8 cellular contexts compared by ENCODE assay signal in the genomic region with DNA sequence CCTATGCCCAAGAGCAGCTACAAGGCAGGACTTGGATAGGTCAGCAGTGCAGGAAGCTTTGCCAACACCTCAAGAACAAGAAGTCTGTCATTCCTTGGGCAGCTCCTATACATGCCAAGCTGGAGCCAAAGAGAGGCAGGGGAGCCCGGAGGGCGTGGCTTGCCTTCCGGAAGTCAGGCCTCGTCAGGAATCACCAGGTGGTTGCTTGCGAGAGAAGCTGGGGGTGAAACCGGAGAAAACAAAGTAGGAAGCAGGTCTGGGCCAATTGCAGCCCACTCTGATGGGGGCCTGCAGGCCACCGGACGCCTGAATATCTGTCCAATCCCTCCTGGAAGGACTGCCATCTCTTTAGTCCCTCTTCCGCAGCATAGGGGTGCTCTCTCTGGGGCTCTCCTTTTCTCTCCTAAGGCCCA. TPM values are rescaled to one million over a fixed set of nuclear protein-coding genes. Genes with fewer than 3 reads are reported as not detected.
DNase-seq lines count a peak whose midpoint lies in the region; ATAC-seq and TF ChIP-seq lines count a peak whose summit lies in the region.

No MANE protein-coding gene starts in this region.

- H3K27ac ChIP-seq in mesodermal cell (ENCODE audit: low read depth, low read length, severe bottlenecking) = peak overlapping the region; percentile 93
- peak overlapping the region in 1 of 2 donors; percentile 83 for H3K27ac ChIP-seq in aorta (ENCODE audit: low read depth in 1 of 2, low read length in 2 of 2)

- peak; percentile 11 for DNase-seq in activated naive CD4-positive, alpha-beta T cell treated with anti-CD3 and anti-CD28 coated beads for 36 hours
- DNase-seq in activated naive CD4-positive, alpha-beta T cell (lab: John Stamatoyannopoulos, UW) = no peak
- DNase-seq in NCI-H774 (lab: John Stamatoyannopoulos, UW) = peak; percentile 22
- DNase-seq in choroid plexus epithelial cell (ENCODE audit: low read depth) = peak; percentile 28
- DNase-seq in aorta = peak; percentile 51 to 75
- DNase-seq in superior temporal gyrus (ENCODE audit: extremely low spot score) = no peak
- DNase-seq in effector CD4-positive, alpha-beta T cell = no peak

- H3K9me3 Mint-ChIP-seq in activated naive CD4-positive, alpha-beta T cell treated with anti-CD3 and anti-CD28 coated beads for 36 hours = no peaks in the 10 kb centered on the region

- no peaks in the 10 kb centered on the region for H3K9me3 ChIP-seq in mesodermal cell (ENCODE audit: control insufficient read depth, low read length)
- H3K9me3 ChIP-seq in aorta (ENCODE audit: control insufficient read depth, low read length) = no peaks in the 10 kb centered on the region

- peak overlapping the region; percentile 80 for H3K27ac Mint-ChIP-seq in activated naive CD4-positive, alpha-beta T cell treated with anti-CD3 and anti-CD28 coated beads for 36 hours

- H3K4me1 Mint-ChIP-seq in activated naive CD4-positive, alpha-beta T cell treated with anti-CD3 and anti-CD28 coated beads for 36 hours (ENCODE audit: low read depth) = peaks cover 12% of the 10 kb centered on the region

- peak overlapping the region; percentile 86 for H3K4me3 Mint-ChIP-seq in activated naive CD4-positive, alpha-beta T cell treated with anti-CD3 and anti-CD28 coated beads for 36 hours

- CTCF ChIA-PET in activated naive CD4-positive, alpha-beta T cell treated with anti-CD3 and anti-CD28 coated beads for 36 hours (lab: Charles Lee) = interaction anchor here (0.9 to 2.2 kb wide), 6 partner anchors 26 to 117 kb away, joined by 3 to 8 read pairs (median 5); a partner anchor contains a TSS

- peaks cover 5% of the 10 kb centered on the region for H3K4me1 ChIP-seq in mesodermal cell (ENCODE audit: control insufficient read depth, insufficient read depth, low read length, poor library complexity, severe bottlenecking)
- H3K4me1 ChIP-seq in aorta (ENCODE audit: control insufficient read depth in 1 of 2, insufficient read depth in 2 of 2, low read length in 2 of 2) = no peaks in the 10 kb centered on the region

- H3K27me3 ChIP-seq in aorta (ENCODE audit: control insufficient read depth in 1 of 2, insufficient read depth in 2 of 2, low read length in 1 of 2) = no peaks in the 10 kb centered on the region

- 91 to 95% methylated on average over 8 to 9 of the region's 9 CpGs for WGBS in mesodermal cell (ENCODE audit: insufficient coverage in 2 of 2), 2 experiments
- 39 to 50% methylated on average over 8 to 9 of the region's 9 CpGs for WGBS in aorta, 2 donors

- peaks cover 16% of the 10 kb centered on the region for H3K36me3 ChIP-seq in mesodermal cell (ENCODE audit: control insufficient read depth, insufficient read depth, low read length)
- no peaks in the 10 kb centered on the region for H3K36me3 ChIP-seq in aorta (ENCODE audit: control insufficient read depth in 1 of 2, insufficient read depth in 2 of 2, low read length in 1 of 2)

- no peaks in the 10 kb centered on the region for H3K27me3 Mint-ChIP-seq in activated naive CD4-positive, alpha-beta T cell treated with anti-CD3 and anti-CD28 coated beads for 36 hours (ENCODE audit: low read depth)

- H3K36me3 Mint-ChIP-seq in activated naive CD4-positive, alpha-beta T cell treated with anti-CD3 and anti-CD28 coated beads for 36 hours (ENCODE audit: low read depth) = peaks cover 4% of the 10 kb centered on the region

- ATAC-seq in aorta (ENCODE audit: low FRiP score) = peak; percentile 3

- intact Hi-C loops in activated naive CD4-positive, alpha-beta T cell treated with anti-CD3 and anti-CD28 coated beads for 36 hours (cut with micrococcal nuclease) = loop anchor here (1.0 kb wide), 2 partner anchors 48 to 105 kb away; a partner anchor contains a TSS
- intact Hi-C loops in aorta (cut with DNase I) = loop anchor here (2.0 kb wide), 1 partner anchor 48 kb away; a partner anchor contains a TSS

- H3K4me3 ChIP-seq in choroid plexus epithelial cell (ENCODE audit: low read depth, low read length) = peak overlapping the region; percentile 46
- no peak overlapping the region for H3K4me3 ChIP-seq in mesodermal cell (ENCODE audit: extremely low read depth, insufficient read depth, low read length, poor library complexity, severe bottlenecking)
- H3K4me3 ChIP-seq in aorta (ENCODE audit: low read length in 2 of 2) = no peak overlapping the region

- no peak for TF ChIP-seq CTCF in choroid plexus epithelial cell (conservative IDR thresholded peaks at IDR 0.05; ENCODE audit: low read depth, low read length)

RNA-seq across cellular contexts. Expression of a gene that starts 0.8 kb away (rescaled TPM):
- total RNA-seq in activated naive CD4-positive, alpha-beta T cell treated with anti-CD3 and anti-CD28 coated beads for 36 hours = 1 to 10 TPM; 8.4 to 9.7 TPM
- 6.8 TPM for polyA plus RNA-seq in mesodermal cell (2013, experiment 1 of 2)
- polyA plus RNA-seq in mesodermal cell (2013, experiment 2 of 2) = 6.4 TPM
- 10 to 100 TPM; 14.4 to 18.9 TPM for total RNA-seq in aorta
- polyA plus RNA-seq in aorta = 1 to 10 TPM; 5.9 to 8.0 TPM

RNA-seq across cellular contexts. Expression of a gene that starts 48.1 kb away (rescaled TPM):
- 10 to 100 TPM; 31.9 to 35.7 TPM for total RNA-seq in activated naive CD4-positive, alpha-beta T cell treated with anti-CD3 and anti-CD28 coated beads for 36 hours
- polyA plus RNA-seq in mesodermal cell (2013, experiment 1 of 2) = 24.2 TPM
- polyA plus RNA-seq in mesodermal cell (2013, experiment 2 of 2) = 25.2 TPM
- 10 to 100 TPM; 70.0 to 81.4 TPM for total RNA-seq in aorta
- polyA plus RNA-seq in aorta = 10 to 100 TPM; 37.6 to 43.3 TPM

RNA-seq across cellular contexts. Expression of a gene that starts 53.0 kb away (rescaled TPM):
- total RNA-seq in activated naive CD4-positive, alpha-beta T cell treated with anti-CD3 and anti-CD28 coated beads for 36 hours = 100 to 1,000 TPM; 115 to 125 TPM
- polyA plus RNA-seq in mesodermal cell (2013, experiment 1 of 2) = 16.5 TPM
- 14.4 TPM for polyA plus RNA-seq in mesodermal cell (2013, experiment 2 of 2)
- 100 to 1,000 TPM; 116 to 143 TPM for total RNA-seq in aorta
- polyA plus RNA-seq in aorta = 100 to 1,000 TPM in 1 of 2 donors, 10 to 100 TPM in 1; 85.3 to 170 TPM

Comparison
In these comparisons a context has a peak if more than half of its experiments do, and no peak if none do; other contexts are left out.
1. DNase-seq: peak in activated naive CD4-positive, alpha-beta T cell treated with anti-CD3 and anti-CD28 coated beads for 36 hours (single experiment), NCI-H774 (single experiment), choroid plexus epithelial cell (single experiment) and aorta (2 of 2); none in activated naive CD4-positive, alpha-beta T cell (0 of 4), superior temporal gyrus (single experiment) and effector CD4-positive, alpha-beta T cell (single experiment).